Comparison of ENCODE assay signal across 19 cellular contexts in genomic region chr10:120455606-120456005, GRCh38. TPM values are rescaled to one million over a fixed set of nuclear protein-coding genes. Genes with fewer than 3 reads are reported as not detected.
DNase-seq lines count a peak whose midpoint lies in the region; ATAC-seq and TF ChIP-seq lines count a peak whose summit lies in the region.
"Had no signal": no experiment of that assay in that cellular context is flagged by ENCODE, and none has a peak within 500 bp of the region (broad histone marks: within the 10 kb centered on the region; RNA-seq: fewer than 3 reads in every experiment).

No MANE protein-coding gene starts in this region.

- H3K9me3 Mint-ChIP-seq in endodermal cell (no peaks in the 10 kb centered on the region), nephron progenitor cell (no peaks in the 10 kb centered on the region), endothelial cell (ENCODE audit: unreplicated experiment) (no peaks in the 10 kb centered on the region)

- no peaks in the 10 kb centered on the region for H3F3A ChIP-seq in Loucy (ENCODE audit: low read depth)

- no peak for TF ChIP-seq CTCF in Loucy (conservative IDR thresholded peaks at IDR 0.05; ENCODE audit: low read length)
- TF ChIP-seq CTCF in endodermal cell (conservative IDR thresholded peaks at IDR 0.05) = no peak
- no peak for TF ChIP-seq CTCF in nephron progenitor cell (IDR thresholded peaks at IDR 0.05)
- no peak for TF ChIP-seq CTCF in endothelial cell (IDR thresholded peaks at IDR 0.05; ENCODE audit: unreplicated experiment)

- peak; percentile 43 for DNase-seq in ELF-1 (ENCODE audit: low read depth, low spot score)
- DNase-seq in endodermal cell = no peak
- DNase-seq in nephron progenitor cell = no peak
- DNase-seq in endothelial cell (ENCODE audit: low spot score) = no peak
- DNase-seq: IMR-90, Kasumi-1, MV-4-11, NCI-H1417 treated with DMSO at 0.1 percent for 48 hours, NCI-H2029, NCI-H446 treated with DMSO at 0.1 percent for 48 hours, NCI-H748 treated with DMSO at 0.1 percent for 48 hours, PC-9, SJCRH30 had no signal

- H3K36me3 Mint-ChIP-seq in endodermal cell (ENCODE audit: low read depth) = no peaks in the 10 kb centered on the region
- no peaks in the 10 kb centered on the region for H3K36me3 Mint-ChIP-seq in nephron progenitor cell (ENCODE audit: low read depth)
- H3K36me3 Mint-ChIP-seq in endothelial cell (ENCODE audit: low read depth, unreplicated experiment) = no peaks in the 10 kb centered on the region

- peak overlapping the region; percentile 70 for H3K4me3 Mint-ChIP-seq in endodermal cell
- H3K4me3 Mint-ChIP-seq in nephron progenitor cell = peak overlapping the region; percentile 90
- H3K4me3 Mint-ChIP-seq in endothelial cell (ENCODE audit: unreplicated experiment) = no peak overlapping the region

- peak overlapping the region; percentile 91 for H3K4me2 ChIP-seq in Loucy (ENCODE audit: low read depth, low read length, poor library complexity, severe bottlenecking)
- H3K4me2 ChIP-seq: PC-9 had no signal

- H3K9me3 ChIP-seq in Loucy (ENCODE audit: insufficient read depth, low read depth, low read length) = no peaks in the 10 kb centered on the region
- H3K9me3 ChIP-seq in endodermal cell (ENCODE audit: control insufficient read depth, low read length) = no peaks in the 10 kb centered on the region
- H3K9me3 ChIP-seq: HAP-1 had no signal

- 82 to 100% methylated on average over 1 to 2 of the region's 3 CpGs for WGBS in endodermal cell (ENCODE audit: insufficient coverage in 1 of 2, insufficient read length in 1 of 2), 2 experiments

- H3K36me3 ChIP-seq in Loucy (ENCODE audit: insufficient read depth, low read length) (no peaks in the 10 kb centered on the region), endodermal cell (ENCODE audit: control insufficient read depth, insufficient read depth, low read length) (no peaks in the 10 kb centered on the region)
- H3K36me3 ChIP-seq: HAP-1, SJCRH30 had no signal

- peaks cover 18% of the 10 kb centered on the region for H3K4me1 ChIP-seq in Loucy (ENCODE audit: insufficient read depth, low read length, poor library complexity, severe bottlenecking)
- peaks cover 15% of the 10 kb centered on the region for H3K4me1 ChIP-seq in endodermal cell (ENCODE audit: control insufficient read depth, insufficient read depth, low read length)
- H3K4me1 ChIP-seq: HAP-1, SJCRH30 had no signal

- H3K9ac ChIP-seq in Loucy (ENCODE audit: low read depth, low read length, poor library complexity, severe bottlenecking) (no peak overlapping the region), endodermal cell (ENCODE audit: extremely low read depth, low read length, poor library complexity, severe bottlenecking) (no peak overlapping the region)

- H3K27ac ChIP-seq in endodermal cell (ENCODE audit: low read depth, low read length) = no peak overlapping the region
- H3K27ac ChIP-seq: C4-2B, PC-9, SJCRH30 had no signal

- H3K4me3 ChIP-seq in Loucy (ENCODE audit: low read length, poor library complexity, severe bottlenecking) = no peak overlapping the region
- peak overlapping the region; percentile 70 for H3K4me3 ChIP-seq in endodermal cell (ENCODE audit: low read length)
- H3K4me3 ChIP-seq: HAP-1, PC-9 had no signal

- no peaks in the 10 kb centered on the region for H3K79me2 ChIP-seq in Loucy (ENCODE audit: insufficient read depth, low read length)

- H3K4me1 Mint-ChIP-seq in endodermal cell (peaks cover 27% of the 10 kb centered on the region), nephron progenitor cell (peaks cover 14% of the 10 kb centered on the region), endothelial cell (ENCODE audit: unreplicated experiment) (peaks cover 4% of the 10 kb centered on the region)

- H3K27ac Mint-ChIP-seq in endodermal cell (no peak overlapping the region), nephron progenitor cell (peak overlapping the region; percentile 39), endothelial cell (ENCODE audit: unreplicated experiment) (no peak overlapping the region)

- H3K27me3 ChIP-seq in Loucy (ENCODE audit: insufficient read depth, low read length, poor library complexity, severe bottlenecking) (no peaks in the 10 kb centered on the region), endodermal cell (ENCODE audit: control insufficient read depth, insufficient read depth, low read length, poor library complexity, severe bottlenecking) (peaks cover 41% of the 10 kb centered on the region)

- ATAC-seq in GM18873 (IDR thresholded peaks at IDR 0.05; ENCODE audit: low FRiP score, unreplicated experiment) (no peak), HG02642 (IDR thresholded peaks at IDR 0.05; ENCODE audit: poor library complexity, unreplicated experiment) (no peak)

- no peaks in the 10 kb centered on the region for H4K20me1 ChIP-seq in Loucy (ENCODE audit: insufficient read depth, low read length, poor library complexity, severe bottlenecking)

- no peak overlapping the region for H2AFZ ChIP-seq in Loucy (ENCODE audit: low read length)
- H2AFZ ChIP-seq: PC-9 had no signal

- no peaks in the 10 kb centered on the region for H3K9me2 ChIP-seq in Loucy (replicated peaks; ENCODE audit: low read depth, low read length)

- H3K27me3 Mint-ChIP-seq in endodermal cell (ENCODE audit: insufficient read depth) (peaks cover 65% of the 10 kb centered on the region), nephron progenitor cell (ENCODE audit: low read depth, poor library complexity) (peaks cover 90% of the 10 kb centered on the region), endothelial cell (ENCODE audit: unreplicated experiment) (peaks cover 10% of the 10 kb centered on the region)

RNA-seq across cellular contexts. Expression of gene PLPP4, which starts 1.4 kb away (rescaled TPM):
- total RNA-seq in endodermal cell (10 to 100 TPM in 1 of 2 donors, 1 to 10 TPM in 1; 8.7 to 14.4 TPM), endothelial cell (ENCODE audit: unreplicated experiment) (not detected)
- 1.7 TPM for polyA plus RNA-seq in endodermal cell (2013, experiment 1 of 2)
- polyA plus RNA-seq in endodermal cell (2013, experiment 2 of 2) = 2.0 TPM
- total RNA-seq: A673, PC-9 had no signal
